In genomic region chr12:90122716-90123115, GRCh38 we compare ENCODE assay signal across 14 cellular contexts.
DNase-seq lines count a peak whose midpoint lies in the region; ATAC-seq and TF ChIP-seq lines count a peak whose summit lies in the region.
"Had no signal": no experiment of that assay in that cellular context is flagged by ENCODE, and none has a peak within 500 bp of the region (broad histone marks: within the 10 kb centered on the region; RNA-seq: fewer than 3 reads in every experiment).

No MANE protein-coding gene starts in this region.

- no peak for TF ChIP-seq CTCF in psoas muscle (IDR thresholded peaks at IDR 0.05)

- no peaks in the 10 kb centered on the region for H3K4me1 Mint-ChIP-seq in stimulated activated naive CD8-positive, alpha-beta T cell treated with anti-CD3 and anti-CD28 coated beads, Interleukin-15, amount 100 ng/mL, for 72 hours
- H3K4me1 Mint-ChIP-seq: B cell had no signal

- peaks cover 5 to 22% (median 10%) of the 10 kb centered on the region in 10 experiments; a peak in 15 of 20 replicates for H3K4me1 ChIP-seq in BLaER1 treated with 17β-estradiol and CSF1 and Interleukin-3, amounts not matched to agents 10 nM and 100 nM
- peaks cover 5% of the 10 kb centered on the region for H3K4me1 ChIP-seq in psoas muscle
- H3K4me1 ChIP-seq: HAP-1 had no signal

- no peak overlapping the region for H3K27ac Mint-ChIP-seq in stimulated activated naive CD8-positive, alpha-beta T cell treated with anti-CD3 and anti-CD28 coated beads, Interleukin-15, amount 100 ng/mL, for 72 hours
- H3K27ac Mint-ChIP-seq: B cell; CD4-positive, alpha-beta T cell had no signal

- peaks cover 22 to 23% of the 10 kb centered on the region in 2 donors for H3K9me3 Mint-ChIP-seq in stimulated activated naive CD8-positive, alpha-beta T cell treated with anti-CD3 and anti-CD28 coated beads, Interleukin-15, amount 100 ng/mL, for 72 hours

- no peak overlapping the region for H3K9ac ChIP-seq in BLaER1 treated with 17β-estradiol and CSF1 and Interleukin-3, amounts not matched to agents 10 nM and 100 nM
- H3K9ac ChIP-seq: GM23248 had no signal

- H3K27me3 ChIP-seq in BLaER1 treated with 17β-estradiol and CSF1 and Interleukin-3, amounts not matched to agents 10 nM and 100 nM: no peaks in the 10 kb centered on the region; a peak in 1 of 22 replicates
- no peaks in the 10 kb centered on the region for H3K27me3 ChIP-seq in psoas muscle (ENCODE audit: insufficient read depth in 3 of 3, low read length in 2 of 3)

- H3K4me3 ChIP-seq in BLaER1 treated with 17β-estradiol and CSF1 and Interleukin-3, amounts not matched to agents 10 nM and 100 nM: no peak overlapping the region
- H3K4me3 ChIP-seq in psoas muscle: no peak overlapping the region
- H3K4me3 ChIP-seq: GM23248, HAP-1 had no signal

- H3K4me2 ChIP-seq in BLaER1 treated with 17β-estradiol and CSF1 and Interleukin-3, amounts not matched to agents 10 nM and 100 nM: peak overlapping the region in 7 of 11 experiments; percentile 6 to 45 (median 31); a peak in 8 of 22 replicates

- H3K36me3 ChIP-seq in BLaER1 treated with 17β-estradiol and CSF1 and Interleukin-3, amounts not matched to agents 10 nM and 100 nM: no peaks in the 10 kb centered on the region; a peak in 1 of 22 replicates
- H3K36me3 ChIP-seq in psoas muscle (ENCODE audit: insufficient read depth in 1 of 2, low read depth in 1 of 2): no peaks in the 10 kb centered on the region
- H3K36me3 ChIP-seq: HAP-1 had no signal

- H3K9me3 ChIP-seq in BLaER1 treated with 17β-estradiol and CSF1 and Interleukin-3, amounts not matched to agents 10 nM and 100 nM (replicated peaks in 1 of 11): peaks cover 41 to 61% (median 47%) of the 10 kb centered on the region in 11 experiments
- H3K9me3 ChIP-seq in psoas muscle: peaks cover 13% of the 10 kb centered on the region
- H3K9me3 ChIP-seq: HAP-1 had no signal

- peak in 39 of 42 donors; percentile 18 to 88 (median 55) for DNase-seq in head of caudate nucleus
- DNase-seq in psoas muscle: peak in 1 of 2 donors; percentile 16
- DNase-seq in stimulated activated naive CD8-positive, alpha-beta T cell treated with anti-CD3 and anti-CD28 coated beads, Interleukin-15, amount 100 ng/mL, for 72 hours: no peak
- DNase-seq in SHP77 (lab: John Stamatoyannopoulos, UW): no peak
- no peak for DNase-seq in NCI-H1092 treated with DMSO at 0.1 percent for 48 hours (lab: John Stamatoyannopoulos, UW)
- DNase-seq: 8988T; Caco-2; CD4-positive, alpha-beta T cell; GM23248 had no signal

- no peak overlapping the region for H3K4me3 Mint-ChIP-seq in stimulated activated naive CD8-positive, alpha-beta T cell treated with anti-CD3 and anti-CD28 coated beads, Interleukin-15, amount 100 ng/mL, for 72 hours
- H3K4me3 Mint-ChIP-seq: B cell; CD4-positive, alpha-beta T cell had no signal

- no peaks in the 10 kb centered on the region for H3K27me3 Mint-ChIP-seq in stimulated activated naive CD8-positive, alpha-beta T cell treated with anti-CD3 and anti-CD28 coated beads, Interleukin-15, amount 100 ng/mL, for 72 hours
- H3K27me3 Mint-ChIP-seq: CD4-positive, alpha-beta T cell had no signal

- H3K27ac ChIP-seq in BLaER1 treated with 17β-estradiol and CSF1 and Interleukin-3, amounts not matched to agents 10 nM and 100 nM: no peak overlapping the region
- H3K27ac ChIP-seq in psoas muscle: no peak overlapping the region
- H3K27ac ChIP-seq: C4-2B, GM23248 had no signal

- ATAC-seq in psoas muscle (peak in 3 of 4 donors; percentile 40 to 96 (median 83)), GM21528 (IDR thresholded peaks at IDR 0.05; ENCODE audit: low FRiP score, unreplicated experiment) (no peak)
- ATAC-seq in stimulated activated naive CD8-positive, alpha-beta T cell treated with anti-CD3 and anti-CD28 coated beads, Interleukin-15, amount 100 ng/mL, for 72 hours: no peak

- intact Hi-C loops in head of caudate nucleus (cut with DNase I) (no loop called here), psoas muscle (cut with DNase I) (no loop called here)

- no peaks in the 10 kb centered on the region for H4K20me1 ChIP-seq in BLaER1 treated with 17β-estradiol and CSF1 and Interleukin-3, amounts not matched to agents 10 nM and 100 nM

- WGBS in psoas muscle, 3 donors: 13 to 27% (median 18%) methylated on average over 3 of the region's 3 CpGs

Comparison
In these comparisons a context has a peak if more than half of its experiments do, and no peak if none do; other contexts are left out.
1. DNase-seq: peak in head of caudate nucleus (39 of 42); none in stimulated activated naive CD8-positive, alpha-beta T cell treated with anti-CD3 and anti-CD28 coated beads, Interleukin-15, amount 100 ng/mL, for 72 hours (0 of 2), SHP77 (0 of 2) and NCI-H1092 treated with DMSO at 0.1 percent for 48 hours (single experiment).
2. ATAC-seq: peak in psoas muscle (3 of 4); none in stimulated activated naive CD8-positive, alpha-beta T cell treated with anti-CD3 and anti-CD28 coated beads, Interleukin-15, amount 100 ng/mL, for 72 hours (single experiment) and GM21528 (single experiment).